8 cellular contexts compared by ENCODE assay signal in the genomic region with DNA sequence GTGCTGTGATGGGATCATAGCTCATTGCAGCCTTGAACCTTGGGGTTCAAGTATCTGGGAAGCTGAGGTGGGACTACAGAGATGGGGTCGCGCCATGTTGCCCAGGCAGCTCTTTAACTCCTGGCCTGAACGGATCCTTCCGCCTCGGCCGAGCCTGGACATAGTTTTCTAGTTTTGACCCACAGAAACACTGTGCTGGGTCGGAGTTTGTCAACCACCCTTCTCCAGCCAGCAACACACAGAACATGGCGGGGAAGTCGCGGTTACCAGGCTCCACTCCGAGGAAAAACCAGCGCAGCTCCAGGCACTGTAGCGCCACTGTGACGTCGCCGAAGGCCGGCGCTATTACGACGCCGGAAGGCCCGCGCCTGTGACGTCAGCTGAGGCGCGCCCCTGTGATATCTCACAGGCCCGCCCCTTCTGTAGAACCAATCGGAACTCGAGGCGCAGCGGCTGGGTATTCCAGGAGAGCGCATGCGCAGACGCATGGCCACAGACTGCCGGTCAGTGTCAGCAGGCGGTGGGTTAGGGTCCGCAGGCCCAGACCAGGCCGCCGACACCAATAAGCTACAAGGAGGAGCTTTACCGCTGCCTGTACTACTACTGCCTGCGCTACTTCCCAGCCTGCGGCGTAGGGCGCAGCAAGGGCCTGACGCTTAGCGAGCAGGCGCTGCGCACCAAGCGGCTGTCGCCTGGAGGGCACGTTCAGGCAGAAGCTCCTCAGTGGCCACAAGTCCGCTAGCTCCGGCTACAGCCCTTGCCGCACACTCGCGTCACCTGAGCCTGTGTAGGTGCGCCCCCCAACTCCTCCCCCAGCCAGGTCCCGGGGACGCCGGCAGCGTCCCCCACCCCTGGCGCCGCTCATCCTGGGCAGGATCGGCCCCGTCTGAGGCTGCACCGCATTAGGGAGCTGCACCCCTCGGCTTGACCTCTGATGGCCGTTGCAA.
DNase-seq lines count a peak whose midpoint lies in the region; ATAC-seq, FAIRE-seq and TF ChIP-seq lines count a peak whose summit lies in the region.

No MANE protein-coding gene starts in this region.

- peak overlapping the region; percentile 93 to 95 for H3K9ac ChIP-seq in kidney (ENCODE audit: low read length in 2 of 2)

- peak; percentile 45 for TF ChIP-seq CTCF in AG10803 (conservative IDR thresholded peaks at IDR 0.05; ENCODE audit: low read length)
- peak; percentile 28 for TF ChIP-seq CTCF in kidney (IDR thresholded peaks at IDR 0.05; ENCODE audit: borderline replicate concordance, extremely low read depth, insufficient read depth)

- H3K36me3 ChIP-seq in kidney (ENCODE audit: control insufficient read depth in 1 of 2, insufficient read depth in 2 of 2, low read length in 2 of 2) = no peaks in the 10 kb centered on the region

- no peaks in the 10 kb centered on the region for H3K9me3 ChIP-seq in kidney (ENCODE audit: control insufficient read depth in 1 of 2, low read length in 2 of 2)

- H3K27ac ChIP-seq in kidney (ENCODE audit: low read depth in 2 of 2, low read length in 2 of 2) = peak overlapping the region; percentile 95

- H3K4me3 ChIP-seq in AG10803 (ENCODE audit: low read length) (peak overlapping the region; percentile 94), kidney (ENCODE audit: low read length in 2 of 2) (peak overlapping the region; percentile 96 to 100)

- FAIRE-seq in kidney (lab: Jason Lieb, UNC) = peak; percentile 33

- peaks cover 0 to 5% of the 10 kb centered on the region in 2 donors for H3K4me1 ChIP-seq in kidney (ENCODE audit: control insufficient read depth in 1 of 2, insufficient read depth in 1 of 2, low read depth in 1 of 2, low read length in 2 of 2)

- ATAC-seq in GM19023 (IDR thresholded peaks at IDR 0.05; ENCODE audit: unreplicated experiment) (peak; percentile 97), HG03280 (IDR thresholded peaks at IDR 0.05; ENCODE audit: unreplicated experiment) (peak; percentile 97)
- ATAC-seq in activated CD4-positive, CD25-positive, alpha-beta regulatory T cell treated with anti-CD3 and anti-CD28 coated beads, Interleukin-2, amount 50 U/mL, for 24 hours = peak; percentile 96 to 97

- peak; percentile 97 for DNase-seq in AG10803 (ENCODE audit: low read depth)
- DNase-seq in NCI-H345 treated with DMSO at 0.1 percent for 48 hours (lab: John Stamatoyannopoulos, UW; ENCODE audit: unreplicated experiment) = peak; percentile 94
- peak; percentile 84 to 86 for DNase-seq in cerebellar nuclear complex (lab: John Stamatoyannopoulos, UW)
- peak; percentile 99 for DNase-seq in kidney
- DNase-seq in stimulated activated CD4-positive, alpha-beta T cell treated with anti-CD3 and anti-CD28 coated beads, Interleukin-15, amount 100 ng/mL, for 24 hours = peak; percentile 97

- intact Hi-C loops in kidney (cut with DNase I) = no loop called here

Comparison
In these comparisons a context has a peak if more than half of its experiments do, and no peak if none do; other contexts are left out.
1. Peak in every context shown above with its lines: DNase-seq, ATAC-seq, H3K4me3 ChIP-seq and H3K27ac ChIP-seq.